Comparison of ENCODE assay signal across 22 cellular contexts in genomic region chr15:39318231-39318630, GRCh38.
"Had no signal": no experiment of that assay in that cellular context is flagged by ENCODE, and none has a peak within 500 bp of the region (broad histone marks: within the 10 kb centered on the region; RNA-seq: fewer than 3 reads in every experiment).

No MANE protein-coding gene starts in this region.

- H3K27me3 Mint-ChIP-seq: dendritic cell treated with granulocyte-macrophage colony-stimulating factor and Interleukin-4, amounts not matched to agents 40 ng/mL and 50 ng/mL, for 4 days had no signal

- H3K36me3 ChIP-seq: colonic mucosa, esophagus squamous epithelium, gastrocnemius medialis, heart right ventricle, left lung, lower lobe of right lung had no signal

- H3K4me1 ChIP-seq: gastrocnemius medialis, left lung, lower lobe of right lung had no signal

- H3K27ac Mint-ChIP-seq: dendritic cell treated with granulocyte-macrophage colony-stimulating factor and Interleukin-4, amounts not matched to agents 40 ng/mL and 50 ng/mL, for 4 days; mesothelial cell of epicardium had no signal

- ATAC-seq: gastrocnemius medialis, heart right ventricle, left cardiac atrium, left lung, left ventricle myocardium superior, lower lobe of right lung, mucosa of descending colon had no signal

- H3K4me3 ChIP-seq: colonic mucosa, esophagus squamous epithelium, gastrocnemius medialis, heart right ventricle, left lung, lower lobe of right lung, mucosa of descending colon had no signal

- H3K9me3 ChIP-seq: colonic mucosa, gastrocnemius medialis had no signal

- H3K27me3 ChIP-seq: colonic mucosa, esophagus squamous epithelium, gastrocnemius medialis, heart right ventricle, left lung had no signal

- DNase-seq: colonic mucosa; cortex of kidney; effector CD8-positive, alpha-beta T cell; esophagus squamous epithelium; foreskin fibroblast; foreskin melanocyte; gastrocnemius medialis; glutamatergic neuron; head of caudate nucleus; heart right ventricle; hippocampal formation; left cardiac atrium; left lung; left ventricle myocardium superior; lower lobe of right lung; mesenchymal stem cell; mucosa of descending colon had no signal

- H3K27ac ChIP-seq: colonic mucosa, gastrocnemius medialis, heart right ventricle, lower lobe of right lung had no signal

- FAIRE-seq: endothelial cell of umbilical vein, islet of Langerhans, keratinocyte had no signal

- H3K4me3 Mint-ChIP-seq: dendritic cell treated with granulocyte-macrophage colony-stimulating factor and Interleukin-4, amounts not matched to agents 40 ng/mL and 50 ng/mL, for 4 days; mesothelial cell of epicardium had no signal
